22 cellular contexts compared by ENCODE assay signal in the genomic region with DNA sequence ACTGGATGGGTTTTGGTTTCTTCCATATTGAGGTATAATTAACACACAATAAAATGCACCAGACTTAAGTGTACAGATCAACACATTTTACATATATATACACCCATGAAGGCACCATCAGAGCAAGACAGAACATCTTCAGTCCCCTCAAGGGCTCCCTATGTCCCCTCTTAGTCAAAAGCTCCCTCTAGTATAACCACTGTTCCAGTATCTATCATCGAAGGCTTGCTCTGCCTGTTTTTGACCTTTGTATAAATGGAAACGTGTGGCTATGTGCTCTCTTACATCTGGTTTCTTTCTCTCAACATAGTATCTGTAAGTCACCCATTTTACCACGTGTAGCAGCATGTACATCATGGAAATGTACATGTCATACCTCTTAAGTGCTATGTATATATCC.
"Had no signal": no experiment of that assay in that cellular context is flagged by ENCODE, and none has a peak within 500 bp of the region (broad histone marks: within the 10 kb centered on the region; RNA-seq: fewer than 3 reads in every experiment).

No MANE protein-coding gene starts in this region.

- H3K4me3 Mint-ChIP-seq: IgD-negative memory B cell had no signal

- H3K4me1 Mint-ChIP-seq: IgD-negative memory B cell had no signal

- H3K27ac Mint-ChIP-seq: IgD-negative memory B cell had no signal

- H3K4me3 ChIP-seq: K562, SJSA1, SK-N-MC had no signal

- H3K9me3 Mint-ChIP-seq: IgD-negative memory B cell had no signal

- DNase-seq: Kasumi-1, MM.1S, NCI-H1092 treated with DMSO at 0.1 percent for 48 hours, NCI-H1436, NCI-H187, NCI-H2029, NCI-H2081 treated with DMSO at 0.1 percent for 48 hours, NCI-H2171, NCI-H226, NCI-H446, NCI-H510A, NCI-H524 treated with DMSO at 0.1 percent for 48 hours, NCI-H69, NCI-H774, Right ventricle myocardium superior, RPMI8226, SIG-M5 had no signal

- H3K27me3 ChIP-seq: SJSA1 had no signal

- H3K36me3 ChIP-seq: SJSA1 had no signal

- H3K27ac ChIP-seq: KMS-11, SJSA1, SK-N-MC had no signal

- H3K9me3 ChIP-seq: SJSA1 had no signal

- ATAC-seq: K562 had no signal
